9 cellular contexts compared by ENCODE assay signal in the genomic region with DNA sequence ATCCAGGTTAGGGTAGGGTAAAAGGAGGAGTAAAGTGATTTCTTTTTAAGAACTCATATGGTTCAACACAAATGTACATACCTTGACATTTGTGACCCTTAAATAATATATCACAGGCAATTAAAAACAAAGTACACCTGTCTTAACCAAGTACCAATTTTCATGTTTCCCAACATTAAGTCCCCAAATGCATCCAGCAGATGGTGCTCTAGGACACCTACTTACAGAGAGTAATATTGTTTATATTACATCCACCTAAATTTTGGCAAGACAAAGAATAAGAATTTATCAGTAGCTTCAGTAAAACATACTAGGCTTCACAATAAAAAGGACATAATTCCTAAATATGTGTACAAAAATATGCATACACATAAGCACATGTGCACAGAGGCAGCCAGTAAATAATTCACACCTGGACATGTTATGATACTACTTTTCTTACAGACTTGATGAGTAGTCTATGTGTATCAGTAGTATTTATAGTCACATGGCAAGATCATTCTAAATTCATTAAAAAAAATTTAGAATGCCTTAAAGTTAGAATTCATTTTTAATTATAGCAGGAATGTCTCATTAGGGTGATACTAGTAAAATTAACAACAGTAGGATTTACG.
DNase-seq lines count a peak whose midpoint lies in the region; ATAC-seq and TF ChIP-seq lines count a peak whose summit lies in the region.
"Had no signal": no experiment of that assay in that cellular context is flagged by ENCODE, and none has a peak within 500 bp of the region (broad histone marks: within the 10 kb centered on the region; RNA-seq: fewer than 3 reads in every experiment).

No MANE protein-coding gene starts in this region.

- peaks cover 11% of the 10 kb centered on the region for H3K4me1 Mint-ChIP-seq in activated T-cell treated with anti-CD3 and anti-CD28 coated beads, Interleukin-2, amount 50 U/mL, for 4 hours (ENCODE audit: low read depth)
- H3K4me1 Mint-ChIP-seq in activated T-helper 1 cell treated with anti-CD3 and anti-CD28 coated beads, Interleukin-12 subunit alpha, Interleukin-12 subunit beta, Interleukin-2, Interleukin-4 antibody, amounts not matched to agents 30 ng/mL and 10 ng/mL and 1 ng/mL, durations not matched to agents 14 hours and 24 hours and 36 hours (ENCODE audit: low read depth) = peaks cover 18% of the 10 kb centered on the region

- DNase-seq in Ammon's horn (ENCODE audit: low spot score) = peak; percentile 69
- DNase-seq in NCI-H1694 treated with DMSO at 0.1 percent for 48 hours (lab: John Stamatoyannopoulos, UW) = peak; percentile 70
- peak; percentile 10 for DNase-seq in activated T-cell treated with anti-CD3 and anti-CD28 coated beads, Interleukin-2, amount 50 U/mL, for 4 hours
- DNase-seq in hippocampal formation (lab: John Stamatoyannopoulos, UW) = peak; percentile 3 to 40
- peak; percentile 15 to 42 for DNase-seq in stimulated activated CD4-positive, alpha-beta T cell treated with anti-CD3 and anti-CD28 coated beads, Interleukin-2, amount 100 ng/mL, for 48 hours
- no peak for DNase-seq in activated T-helper 1 cell treated with anti-CD3 and anti-CD28 coated beads, Interleukin-12 subunit alpha, Interleukin-12 subunit beta, Interleukin-2, Interleukin-4 antibody, amounts not matched to agents 30 ng/mL and 10 ng/mL and 1 ng/mL, durations not matched to agents 14 hours and 24 hours and 36 hours (ENCODE audit: low spot score)
- DNase-seq: naive B cell had no signal

- intact Hi-C loops in activated T-helper 1 cell treated with anti-CD3 and anti-CD28 coated beads, Interleukin-12 subunit alpha, Interleukin-12 subunit beta, Interleukin-2, Interleukin-4 antibody, amounts not matched to agents 30 ng/mL and 10 ng/mL and 1 ng/mL, durations not matched to agents 14 hours and 24 hours and 36 hours (cut with micrococcal nuclease) = loop anchor here (1.0 to 10.0 kb wide), 5 partner anchors 297 to 801 kb away; a partner anchor contains a TSS

- no peak overlapping the region for H3K4me3 Mint-ChIP-seq in activated T-cell treated with anti-CD3 and anti-CD28 coated beads, Interleukin-2, amount 50 U/mL, for 4 hours
- H3K4me3 Mint-ChIP-seq in activated T-helper 1 cell treated with anti-CD3 and anti-CD28 coated beads, Interleukin-12 subunit alpha, Interleukin-12 subunit beta, Interleukin-2, Interleukin-4 antibody, amounts not matched to agents 30 ng/mL and 10 ng/mL and 1 ng/mL, durations not matched to agents 14 hours and 24 hours and 36 hours = no peak overlapping the region
- H3K4me3 Mint-ChIP-seq: naive B cell had no signal

- H3K4me3 ChIP-seq in GM12875 (ENCODE audit: low read depth, low read length) = no peak overlapping the region

- peak; percentile 32; the same call in 1 of the 2 replicates for TF ChIP-seq CTCF in GM12875 (IDR thresholded peaks at IDR 0.05; ENCODE audit: borderline replicate concordance, insufficient read depth, low read depth, low read length)

- no peak overlapping the region for H3K27ac Mint-ChIP-seq in activated T-helper 1 cell treated with anti-CD3 and anti-CD28 coated beads, Interleukin-12 subunit alpha, Interleukin-12 subunit beta, Interleukin-2, Interleukin-4 antibody, amounts not matched to agents 30 ng/mL and 10 ng/mL and 1 ng/mL, durations not matched to agents 14 hours and 24 hours and 36 hours
- H3K27ac Mint-ChIP-seq: naive B cell had no signal

- ATAC-seq in activated T-cell treated with anti-CD3 and anti-CD28 coated beads, Interleukin-2, amount 50 U/mL, for 4 hours = peak in 1 of 2 donors; percentile 43
- no peak for ATAC-seq in GM21390 (IDR thresholded peaks at IDR 0.05; ENCODE audit: unreplicated experiment)

- peaks cover 7% of the 10 kb centered on the region for H3K36me3 Mint-ChIP-seq in activated T-cell treated with anti-CD3 and anti-CD28 coated beads, Interleukin-2, amount 50 U/mL, for 4 hours (ENCODE audit: insufficient read depth)
- peaks cover 3% of the 10 kb centered on the region for H3K36me3 Mint-ChIP-seq in activated T-helper 1 cell treated with anti-CD3 and anti-CD28 coated beads, Interleukin-12 subunit alpha, Interleukin-12 subunit beta, Interleukin-2, Interleukin-4 antibody, amounts not matched to agents 30 ng/mL and 10 ng/mL and 1 ng/mL, durations not matched to agents 14 hours and 24 hours and 36 hours (ENCODE audit: low read depth)

- H3K27me3 Mint-ChIP-seq in activated T-cell treated with anti-CD3 and anti-CD28 coated beads, Interleukin-2, amount 50 U/mL, for 4 hours (ENCODE audit: low read depth) = no peaks in the 10 kb centered on the region
- H3K27me3 Mint-ChIP-seq in activated T-helper 1 cell treated with anti-CD3 and anti-CD28 coated beads, Interleukin-12 subunit alpha, Interleukin-12 subunit beta, Interleukin-2, Interleukin-4 antibody, amounts not matched to agents 30 ng/mL and 10 ng/mL and 1 ng/mL, durations not matched to agents 14 hours and 24 hours and 36 hours (ENCODE audit: insufficient read depth) = no peaks in the 10 kb centered on the region
- H3K27me3 Mint-ChIP-seq: naive B cell had no signal

- H3K9me3 Mint-ChIP-seq in activated T-cell treated with anti-CD3 and anti-CD28 coated beads, Interleukin-2, amount 50 U/mL, for 4 hours = no peaks in the 10 kb centered on the region
- H3K9me3 Mint-ChIP-seq in activated T-helper 1 cell treated with anti-CD3 and anti-CD28 coated beads, Interleukin-12 subunit alpha, Interleukin-12 subunit beta, Interleukin-2, Interleukin-4 antibody, amounts not matched to agents 30 ng/mL and 10 ng/mL and 1 ng/mL, durations not matched to agents 14 hours and 24 hours and 36 hours = peaks cover 7% of the 10 kb centered on the region
